In the genomic region with DNA sequence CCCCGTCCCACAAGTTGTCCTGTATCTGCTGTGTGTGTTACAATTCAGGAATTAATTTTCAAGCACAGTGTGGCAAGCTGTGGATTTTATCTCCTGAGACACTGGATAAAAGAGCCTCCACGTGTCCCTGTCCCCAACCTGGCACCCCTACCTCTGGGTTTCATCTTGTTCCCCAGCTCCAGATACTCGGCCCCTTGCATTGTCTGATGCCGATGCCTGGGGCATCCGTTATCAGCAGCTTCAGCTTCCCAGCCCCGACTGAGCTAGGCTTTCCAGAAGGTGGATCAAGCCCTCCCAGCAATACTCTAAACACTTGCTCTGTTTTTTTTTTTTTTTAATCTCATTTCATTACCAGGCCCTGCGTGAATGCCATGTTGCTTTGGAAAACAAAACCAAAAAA, we compare ENCODE assay signal across 17 cellular contexts.
"Had no signal": no experiment of that assay in that cellular context is flagged by ENCODE, and none has a peak within 500 bp of the region (broad histone marks: within the 10 kb centered on the region; RNA-seq: fewer than 3 reads in every experiment).

No MANE protein-coding gene starts in this region.

- H3K9me3 ChIP-seq: esophagus muscularis mucosa, gastrocnemius medialis, mucosa of descending colon, right atrium auricular region, sigmoid colon had no signal

- ATAC-seq: gastrocnemius medialis; left lobe of liver; mucosa of descending colon; naive thymus-derived CD8-positive, alpha-beta T cell had no signal

- H3K27ac ChIP-seq: esophagus muscularis mucosa, gastrocnemius medialis, right atrium auricular region, sigmoid colon had no signal

- H3K4me3 ChIP-seq: esophagus muscularis mucosa, gastrocnemius medialis, mucosa of descending colon, right atrium auricular region, sigmoid colon, skin epidermis had no signal

- H3K27me3 ChIP-seq: esophagus muscularis mucosa, gastrocnemius medialis, right atrium auricular region, sigmoid colon had no signal

- FAIRE-seq: colon had no signal

- DNase-seq: cerebellar nuclear complex; effector CD4-positive, alpha-beta T cell; gastrocnemius medialis; islet precursor cell; mammary epithelial cell; mucosa of descending colon; naive thymus-derived CD8-positive, alpha-beta T cell; sigmoid colon; stimulated activated CD4-positive, alpha-beta T cell treated with anti-CD3 and anti-CD28 coated beads, Interleukin-2, amount 100 ng/mL, for 24 hours; stimulated activated CD4-positive, alpha-beta T cell treated with anti-CD3 and anti-CD28 coated beads, Interleukin-4, amount 100 ng/mL, for 4 hours; stimulated activated naive CD4-positive, alpha-beta T cell treated with Interleukin-2 at 50 U/mL for 16 hours; trophoblast cell had no signal

- H3K9me3 Mint-ChIP-seq: naive thymus-derived CD8-positive, alpha-beta T cell had no signal
